Comparison of ENCODE assay signal across 26 cellular contexts in the genomic region with DNA sequence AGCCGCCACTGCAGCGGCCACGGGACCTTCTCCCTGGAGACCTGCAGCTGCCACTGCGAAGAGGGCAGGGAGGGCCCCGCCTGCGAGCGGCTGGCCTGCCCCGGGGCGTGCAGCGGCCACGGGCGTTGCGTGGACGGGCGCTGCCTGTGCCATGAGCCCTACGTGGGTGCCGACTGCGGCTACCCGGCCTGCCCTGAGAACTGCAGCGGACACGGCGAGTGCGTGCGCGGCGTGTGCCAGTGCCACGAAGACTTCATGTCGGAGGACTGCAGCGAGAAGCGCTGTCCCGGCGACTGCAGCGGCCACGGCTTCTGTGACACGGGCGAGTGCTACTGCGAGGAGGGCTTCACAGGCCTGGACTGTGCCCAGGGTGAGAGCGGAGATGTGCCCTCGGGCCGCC. TPM values are rescaled to one million over a fixed set of nuclear protein-coding genes. Genes with fewer than 3 reads are reported as not detected.
DNase-seq lines count a peak whose midpoint lies in the region; ATAC-seq, FAIRE-seq and TF ChIP-seq lines count a peak whose summit lies in the region.
"Had no signal": no experiment of that assay in that cellular context is flagged by ENCODE, and none has a peak within 500 bp of the region (broad histone marks: within the 10 kb centered on the region; RNA-seq: fewer than 3 reads in every experiment).

No MANE protein-coding gene starts in this region.

- no peak for FAIRE-seq in H1 (lab: Jason Lieb, UNC)
- FAIRE-seq: A549, G401.6, GM12892, GM19239, H54 had no signal

- peak overlapping the region; percentile 39 for H2AK9ac ChIP-seq in IMR-90 (replicated peaks; ENCODE audit: low read depth, low read length, poor library complexity)

- H3K4ac ChIP-seq in IMR-90 (ENCODE audit: low read depth, low read length) (no peak overlapping the region), H1 (replicated peaks; ENCODE audit: insufficient read length, low read depth, low read length) (no peak overlapping the region), neuronal stem cell (ENCODE audit: low read length) (no peak overlapping the region)

- 92% methylated on average over 34 of the region's 40 CpGs; no CpG with 5 or more reads in 1 of the 2 experiments for WGBS in IMR-90 (ENCODE audit: extremely low coverage in 2 of 2, insufficient read length in 1 of 2), 2 experiments
- 88% methylated on average over 29 of the region's 40 CpGs; no CpG with 5 or more reads in 1 of the 2 experiments for WGBS in H1 (ENCODE audit: extremely low coverage in 1 of 2, insufficient coverage in 1 of 2, insufficient read length in 1 of 2, insufficient replicate concordance in 2 of 2, low coverage in 1 of 2, low lambda C conversion rate in 2 of 2, missing lambda C conversion rate in 1 of 2), 2 experiments
- WGBS in neuronal stem cell (ENCODE audit: extremely low coverage in 2 of 2, insufficient read length in 2 of 2, insufficient replicate concordance in 1 of 2), 2 donors, result no CpG with 5 or more reads among the region's 40 CpGs

- H3K9me1 ChIP-seq in IMR-90 (ENCODE audit: insufficient read depth, low read length), result no peaks in the 10 kb centered on the region

- H3K4me2 ChIP-seq in BLaER1, result peak overlapping the region; percentile 52
- H3K4me2 ChIP-seq in IMR-90 (ENCODE audit: low read depth, low read length), result no peak overlapping the region
- no peak overlapping the region for H3K4me2 ChIP-seq in H1 (ENCODE audit: insufficient read depth in 1 of 2, low read depth in 2 of 2, low read length in 2 of 2)
- H3K4me2 ChIP-seq in neuronal stem cell (ENCODE audit: insufficient read depth, low read length, poor library complexity, severe bottlenecking), result no peak overlapping the region
- H3K4me2 ChIP-seq: A549, GM23338 had no signal

- H3K27me3 ChIP-seq in BLaER1, result no peaks in the 10 kb centered on the region
- no peaks in the 10 kb centered on the region; the same call in 1 of the 2 replicates for H3K27me3 ChIP-seq in IMR-90 (ENCODE audit: control insufficient read depth, insufficient read depth, low read length)
- no peaks in the 10 kb centered on the region for H3K27me3 ChIP-seq in H1 (replicated peaks in 1 of 4; ENCODE audit: control insufficient read depth in 3 of 4, extremely low read depth in 1 of 4, insufficient read depth in 3 of 4, low read length in 3 of 4)
- no peaks in the 10 kb centered on the region for H3K27me3 ChIP-seq in neuronal stem cell (ENCODE audit: control insufficient read depth in 3 of 3, insufficient read depth in 3 of 3, low read depth in 1 of 3, low read length in 3 of 3)
- peaks cover 4% of the 10 kb centered on the region for H3K27me3 ChIP-seq in effector memory CD4-positive, alpha-beta T cell (replicated peaks; ENCODE audit: control insufficient read depth, insufficient read depth, low read length, poor library complexity, severe bottlenecking)
- H3K27me3 ChIP-seq: BE2C had no signal

- no peak overlapping the region for H3K56ac ChIP-seq in IMR-90 (ENCODE audit: extremely low read depth, insufficient read depth, low read length)
- H3K56ac ChIP-seq in H1 (replicated peaks; ENCODE audit: insufficient read length, low read depth, low read length), result no peak overlapping the region

- no peaks in the 10 kb centered on the region for H3K79me2 ChIP-seq in H1 (ENCODE audit: control insufficient read depth in 1 of 2, insufficient read depth in 2 of 2, low read length in 2 of 2)

- no peaks in the 10 kb centered on the region for H3K23me2 ChIP-seq in H1 (ENCODE audit: low read depth, low read length)

- H3K79me1 ChIP-seq in IMR-90 (ENCODE audit: low read depth in 1 of 2, low read length in 2 of 2) (no peaks in the 10 kb centered on the region), H1 (ENCODE audit: low read depth, low read length) (no peaks in the 10 kb centered on the region), neuronal stem cell (ENCODE audit: low read depth, low read length) (no peaks in the 10 kb centered on the region)

- H2BK15ac ChIP-seq in IMR-90 (ENCODE audit: low read depth, low read length) (no peak overlapping the region), H1 (ENCODE audit: low read length) (no peak overlapping the region), neuronal stem cell (ENCODE audit: low read length) (no peak overlapping the region)

- dilution Hi-C loops in IMR-90 (cut with HindIII; ENCODE audit: low sequenced_read_pairs, unreplicated experiment), result no loop called here

- POLR2A ChIA-PET in IMR-90 (lab: Charles Lee; ENCODE audit: unreplicated experiment) (no interaction called here), H1 (lab: Charles Lee; ENCODE audit: partially characterized antibody) (no interaction called here)

- no peak for TF ChIP-seq EP300 in H1 (IDR thresholded peaks at IDR 0.05; ENCODE audit: borderline replicate concordance in 1 of 2, low read depth in 2 of 2, low read length in 2 of 2)

- BruUV-seq in IMR-90 (replicated peaks; lab: Mats Ljungman, UMichigan), result no TSS peak

- ATAC-seq in IMR-90 (ENCODE audit: low read depth) (no peak), GM18858 (IDR thresholded peaks at IDR 0.05; ENCODE audit: unreplicated experiment) (no peak), HG03159 (IDR thresholded peaks at IDR 0.05; ENCODE audit: unreplicated experiment) (no peak)
- ATAC-seq: A549; CD8-positive, alpha-beta T cell; GM23338 had no signal

- H4K5ac ChIP-seq in IMR-90 (ENCODE audit: low read depth, low read length) (no peak overlapping the region), H1 (ENCODE audit: insufficient read length, low read depth, low read length) (no peak overlapping the region)

- H3K23ac ChIP-seq in IMR-90 (ENCODE audit: low read depth, low read length) (no peak overlapping the region), H1 (ENCODE audit: insufficient read length) (no peak overlapping the region), neuronal stem cell (ENCODE audit: low read depth, low read length, poor library complexity) (peak overlapping the region; percentile 16)

- H3K9me3 ChIP-seq in BLaER1 (peaks cover 4% of the 10 kb centered on the region; the same call in 1 of the 2 replicates), IMR-90 (ENCODE audit: control insufficient read depth, insufficient read depth, low read length) (no peaks in the 10 kb centered on the region), H1 (ENCODE audit: insufficient read depth in 2 of 2, low read depth in 1 of 2, low read length in 1 of 2) (no peaks in the 10 kb centered on the region), neuronal stem cell (replicated peaks in 1 of 2; ENCODE audit: control insufficient read depth in 2 of 2, insufficient read depth in 1 of 2, low read depth in 1 of 2, low read length in 2 of 2) (no peaks in the 10 kb centered on the region)
- H3K9me3 ChIP-seq in effector memory CD4-positive, alpha-beta T cell (ENCODE audit: control insufficient read depth, low read length), result no peaks in the 10 kb centered on the region
- H3K9me3 ChIP-seq: A549, BE2C, Caco-2, HAP-1 had no signal

- H2BK120ac ChIP-seq in IMR-90 (ENCODE audit: low read depth, low read length) (no peak overlapping the region), H1 (replicated peaks; ENCODE audit: low read depth, low read length) (no peak overlapping the region), neuronal stem cell (ENCODE audit: low read depth, low read length) (no peak overlapping the region)

- H3K27ac ChIP-seq in BLaER1 (no peak overlapping the region), IMR-90 (ENCODE audit: insufficient read depth, low read length) (no peak overlapping the region), H1 (ENCODE audit: low read depth, low read length) (no peak overlapping the region), neuronal stem cell (replicated peaks; ENCODE audit: low read length) (no peak overlapping the region)
- no peak overlapping the region for H3K27ac ChIP-seq in effector memory CD4-positive, alpha-beta T cell (ENCODE audit: insufficient read depth, low read length, poor library complexity, severe bottlenecking)
- H3K27ac ChIP-seq: A549, C4-2B had no signal

- H2BK20ac ChIP-seq in IMR-90 (ENCODE audit: low read depth, low read length), result no peak overlapping the region
- H2BK20ac ChIP-seq in H1 (ENCODE audit: low read length), result no peak overlapping the region

- in situ Hi-C loops in IMR-90 (cut with MboI; ENCODE audit: low sequenced_read_pairs), result no loop called here

- H3K4me1 ChIP-seq in BLaER1, result peaks cover 11% of the 10 kb centered on the region
- no peaks in the 10 kb centered on the region for H3K4me1 ChIP-seq in IMR-90 (ENCODE audit: control insufficient read depth, insufficient read depth, low read length)
- H3K4me1 ChIP-seq in H1 (replicated peaks in 1 of 4; ENCODE audit: control insufficient read depth in 3 of 4, insufficient read depth in 4 of 4, low read length in 3 of 4), result 0 out of 7 replicates have a peak, but pooled peaks cover 0 to 2% (median 0%) of the 10 kb centered on the region in 4 experiments
- H3K4me1 ChIP-seq in neuronal stem cell (ENCODE audit: control insufficient read depth in 2 of 2, insufficient read depth in 1 of 2, low read depth in 1 of 2, low read length in 2 of 2), result no peaks in the 10 kb centered on the region
- no peaks in the 10 kb centered on the region for H3K4me1 ChIP-seq in effector memory CD4-positive, alpha-beta T cell (ENCODE audit: control insufficient read depth, insufficient read depth, low read length, poor library complexity, severe bottlenecking)
- H3K4me1 ChIP-seq: A549, BE2C, Caco-2, HAP-1 had no signal

- H4K20me1 ChIP-seq in BLaER1, result no peaks in the 10 kb centered on the region
- no peaks in the 10 kb centered on the region for H4K20me1 ChIP-seq in IMR-90 (ENCODE audit: insufficient read depth, low read length)
- H4K20me1 ChIP-seq in H1 (replicated peaks in 1 of 2; ENCODE audit: control insufficient read depth in 1 of 2, insufficient read depth in 2 of 2, low read length in 2 of 2), result no peaks in the 10 kb centered on the region

- CTCF ChIA-PET in IMR-90 (lab: Yijun Ruan, JAX), result no interaction called here
- CTCF ChIA-PET in H1 (lab: Charles Lee; ENCODE audit: partially characterized antibody), result interaction anchor here (1.3 to 6.5 kb wide), 3 partner anchors 9 to 238 kb away, joined by 4 to 51 read pairs (median 10); a partner anchor contains a TSS

- DNase-seq in IMR-90 (no peak), H1 (ENCODE audit: low read depth in 1 of 2, low spot score in 2 of 2) (no peak), neuronal stem cell (ENCODE audit: low spot score) (no peak), NCI-H2081 treated with DMSO at 0.1 percent for 48 hours (lab: John Stamatoyannopoulos, UW) (no peak)
- DNase-seq in effector memory CD4-positive, alpha-beta T cell, result no peak
- DNase-seq: 8988T; ACHN; AML-193; BE2C; Caco-2; CD4-positive, CD25-positive, alpha-beta regulatory T cell; CD8-positive, alpha-beta T cell; DMS153; DND-41; HFFc6 had no signal

- H3K14ac ChIP-seq in IMR-90 (replicated peaks; ENCODE audit: low read depth, low read length) (no peak overlapping the region), H1 (ENCODE audit: insufficient read length) (no peak overlapping the region), neuronal stem cell (ENCODE audit: low read length) (peak overlapping the region; percentile 87)

- H4K91ac ChIP-seq in IMR-90 (ENCODE audit: insufficient read depth, low read depth, low read length) (no peak overlapping the region), H1 (replicated peaks; ENCODE audit: insufficient read length, low read length) (no peak overlapping the region), neuronal stem cell (ENCODE audit: low read depth, low read length, poor library complexity) (no peak overlapping the region)

- H2BK5ac ChIP-seq in IMR-90 (ENCODE audit: low read depth, low read length, poor library complexity, severe bottlenecking) (no peak overlapping the region), H1 (ENCODE audit: low read depth, low read length) (no peak overlapping the region), neuronal stem cell (ENCODE audit: low read length) (no peak overlapping the region)

- H2BK12ac ChIP-seq in H1 (ENCODE audit: low read depth, low read length) (0 out of 2 replicates have a peak overlapping the region, but pooled peaks have one; percentile 7), neuronal stem cell (ENCODE audit: low read length) (no peak overlapping the region)

- H3K4me3 ChIP-seq in BLaER1, result no peak overlapping the region
- H3K4me3 ChIP-seq in IMR-90 (ENCODE audit: insufficient read depth, low read depth, low read length), result no peak overlapping the region
- no peak overlapping the region for H3K4me3 ChIP-seq in H1 (ENCODE audit: extremely low read depth in 1 of 4, insufficient read depth in 2 of 4, low read depth in 3 of 4, low read length in 4 of 4)
- no peak overlapping the region for H3K4me3 ChIP-seq in neuronal stem cell (ENCODE audit: low read length in 2 of 2)
- no peak overlapping the region for H3K4me3 ChIP-seq in effector memory CD4-positive, alpha-beta T cell (ENCODE audit: insufficient read depth, low read depth, low read length, poor library complexity, severe bottlenecking)
- H3K4me3 ChIP-seq: A549, GM23338, HAP-1 had no signal

- H2AK5ac ChIP-seq in IMR-90 (ENCODE audit: low read depth, low read length) (no peak overlapping the region), H1 (ENCODE audit: low read depth, low read length) (no peak overlapping the region), neuronal stem cell (ENCODE audit: low read depth, low read length) (no peak overlapping the region)

- H4K8ac ChIP-seq in IMR-90 (ENCODE audit: low read depth in 2 of 2, low read length in 2 of 2), result no peak overlapping the region
- H4K8ac ChIP-seq in H1 (ENCODE audit: extremely low read depth, insufficient read depth, low read length), result no peak overlapping the region
- no peak overlapping the region for H4K8ac ChIP-seq in neuronal stem cell (ENCODE audit: low read depth, low read length)

- H3K18ac ChIP-seq in IMR-90 (ENCODE audit: low read depth, low read length) (no peak overlapping the region), H1 (ENCODE audit: extremely low read depth, low read length) (no peak overlapping the region), neuronal stem cell (ENCODE audit: low read length) (peak overlapping the region; percentile 36)

- no peak for TF ChIP-seq CTCF in IMR-90 (conservative IDR thresholded peaks at IDR 0.05; ENCODE audit: low read depth, low read length)
- no peak for TF ChIP-seq CTCF in H1 (IDR thresholded peaks at IDR 0.05; ENCODE audit: control extremely low read depth in 1 of 3, insufficient read depth in 1 of 3, low read depth in 1 of 3, low read length in 3 of 3)

- H3K36me3 ChIP-seq in BLaER1 (no peaks in the 10 kb centered on the region), IMR-90 (ENCODE audit: control insufficient read depth, insufficient read depth, low read length) (no peaks in the 10 kb centered on the region), H1 (ENCODE audit: control insufficient read depth in 2 of 4, insufficient read depth in 4 of 4, low read length in 3 of 4) (no peaks in the 10 kb centered on the region), neuronal stem cell (replicated peaks in 1 of 2; ENCODE audit: control insufficient read depth in 2 of 2, insufficient read depth in 2 of 2, low read length in 2 of 2) (no peaks in the 10 kb centered on the region)
- no peaks in the 10 kb centered on the region for H3K36me3 ChIP-seq in effector memory CD4-positive, alpha-beta T cell (ENCODE audit: control insufficient read depth, insufficient read depth, low read length)
- H3K36me3 ChIP-seq: BE2C, HAP-1 had no signal

- no peak overlapping the region for H2AFZ ChIP-seq in IMR-90 (replicated peaks; ENCODE audit: low read length, poor library complexity)
- H2AFZ ChIP-seq in H1 (ENCODE audit: low read length), result no peak overlapping the region
- H2AFZ ChIP-seq in neuronal stem cell (ENCODE audit: low read length), result no peak overlapping the region
- H2AFZ ChIP-seq: GM23338 had no signal

- TF ChIP-seq POLR2A in IMR-90 (IDR thresholded peaks at IDR 0.05; ENCODE audit: low read depth, low read length) (no peak), H1 (IDR thresholded peaks at IDR 0.05; ENCODE audit: control extremely low read depth in 1 of 2, low read depth in 2 of 2, low read length in 2 of 2) (no peak)

- intact Hi-C loops in IMR-90 (cut with micrococcal nuclease), result no loop called here

- TF ChIP-seq RAD21 in IMR-90 (IDR thresholded peaks at IDR 0.05; ENCODE audit: low read length), result no peak
- no peak for TF ChIP-seq RAD21 in H1 (IDR thresholded peaks at IDR 0.05 in 1 of 2, conservative IDR thresholded peaks at IDR 0.05 in 1 of 2; ENCODE audit: low read depth in 2 of 2, low read length in 2 of 2)

- H3K9ac ChIP-seq in BLaER1 (no peak overlapping the region), IMR-90 (ENCODE audit: low read depth, low read length) (no peak overlapping the region), H1 (replicated peaks in 1 of 4; ENCODE audit: extremely low read depth in 1 of 4, low read depth in 3 of 4, low read length in 3 of 4) (no peak overlapping the region), neuronal stem cell (ENCODE audit: low read depth, low read length, poor library complexity) (no peak overlapping the region)

RNA-seq across cellular contexts. Expression of a gene that starts 11.7 kb away (rescaled TPM):
- not detected in 2 replicates for total RNA-seq in IMR-90 (2012; rRNA removed)
- polyA plus RNA-seq in IMR-90 (2012; rRNA removed) (not detected in 2 replicates), H1 (2011; rRNA removed) (0.20 and 0.21 TPM in 2 replicates)
- polyA plus RNA-seq in IMR-90 (2012; cell fraction: cytosol; rRNA removed), result not detected in 2 replicates
- polyA plus RNA-seq in IMR-90 (2012; cell fraction: nucleus; rRNA removed; ENCODE audit: low replicate concordance), result not detected in 2 replicates
- total RNA-seq in H1 (2021; fragmentation: NEBNext Ultra II Directional; extraction: Animal tissue kit (Norgen Biotek cat#: 25700)), result 0.30 and 0.31 TPM in 2 replicates
- 0.28 TPM for polyA plus RNA-seq in H1 (2011; cell fraction: cytosol; rRNA removed)
- 0.46 TPM for polyA plus RNA-seq in H1 (2011; cell fraction: nucleus; rRNA removed)
- polyA plus RNA-seq in H1 (2012, experiment 1 of 2), result 0.36 to 0.48 TPM (median 0.42 TPM) in 4 replicates
- 0.18 TPM for polyA plus RNA-seq in H1 (2012, experiment 2 of 2)
- 0.24 TPM for polyA plus RNA-seq in H1 (2013, experiment 1 of 2)
- polyA plus RNA-seq in H1 (2013, experiment 2 of 2), result 0.18 TPM
- polyA minus RNA-seq in H1 (2011; rRNA and poly(A)+ RNA removed), result 0.41 and 0.61 TPM in 2 replicates
- polyA minus RNA-seq in H1 (2011; cell fraction: cytosol; rRNA and poly(A)+ RNA removed), result not detected
- 0.40 TPM for polyA minus RNA-seq in H1 (2011; cell fraction: nucleus; rRNA and poly(A)+ RNA removed)
- 0.07 TPM for polyA plus RNA-seq in neuronal stem cell (2013, experiment 1 of 2)
- 0.10 TPM for polyA plus RNA-seq in neuronal stem cell (2013, experiment 2 of 2)
- total RNA-seq: Caco-2; CD4-positive, CD25-positive, alpha-beta regulatory T cell; CD8-positive, alpha-beta T cell; HFFc6 had no signal
- polyA plus RNA-seq: A549 had no signal

RNA-seq across cellular contexts. Expression of a gene that starts 56.1 kb away (rescaled TPM):
- 22.0 and 24.4 TPM in 2 replicates for total RNA-seq in IMR-90 (2012; rRNA removed)
- 21.2 and 23.1 TPM in 2 replicates for polyA plus RNA-seq in IMR-90 (2012; rRNA removed)
- polyA plus RNA-seq in IMR-90 (2012; cell fraction: cytosol; rRNA removed), result 7.8 and 17.5 TPM in 2 replicates
- 4.2 and 19.6 TPM in 2 replicates for polyA plus RNA-seq in IMR-90 (2012; cell fraction: nucleus; rRNA removed; ENCODE audit: low replicate concordance)
- total RNA-seq in H1 (2021; fragmentation: NEBNext Ultra II Directional; extraction: Animal tissue kit (Norgen Biotek cat#: 25700)), result 38.7 and 40.5 TPM in 2 replicates
- 23.0 and 27.5 TPM in 2 replicates for polyA plus RNA-seq in H1 (2011; rRNA removed)
- polyA plus RNA-seq in H1 (2011; cell fraction: cytosol; rRNA removed), result 26.1 TPM
- 17.4 TPM for polyA plus RNA-seq in H1 (2011; cell fraction: nucleus; rRNA removed)
- polyA plus RNA-seq in H1 (2012, experiment 1 of 2), result 31.4 to 51.1 TPM (median 33.3 TPM) in 4 replicates
- 25.8 TPM for polyA plus RNA-seq in H1 (2012, experiment 2 of 2)
- polyA plus RNA-seq in H1 (2013, experiment 1 of 2), result 45.7 TPM
- polyA plus RNA-seq in H1 (2013, experiment 2 of 2), result 46.6 TPM
- 16.1 and 21.4 TPM in 2 replicates for polyA minus RNA-seq in H1 (2011; rRNA and poly(A)+ RNA removed)
- 5.7 TPM for polyA minus RNA-seq in H1 (2011; cell fraction: cytosol; rRNA and poly(A)+ RNA removed)
- polyA minus RNA-seq in H1 (2011; cell fraction: nucleus; rRNA and poly(A)+ RNA removed), result 12.3 TPM
- 46.2 TPM for polyA plus RNA-seq in neuronal stem cell (2013, experiment 1 of 2)
- 48.1 TPM for polyA plus RNA-seq in neuronal stem cell (2013, experiment 2 of 2)
